ENCODE assay signal across 1 cellular context in the genomic region with DNA sequence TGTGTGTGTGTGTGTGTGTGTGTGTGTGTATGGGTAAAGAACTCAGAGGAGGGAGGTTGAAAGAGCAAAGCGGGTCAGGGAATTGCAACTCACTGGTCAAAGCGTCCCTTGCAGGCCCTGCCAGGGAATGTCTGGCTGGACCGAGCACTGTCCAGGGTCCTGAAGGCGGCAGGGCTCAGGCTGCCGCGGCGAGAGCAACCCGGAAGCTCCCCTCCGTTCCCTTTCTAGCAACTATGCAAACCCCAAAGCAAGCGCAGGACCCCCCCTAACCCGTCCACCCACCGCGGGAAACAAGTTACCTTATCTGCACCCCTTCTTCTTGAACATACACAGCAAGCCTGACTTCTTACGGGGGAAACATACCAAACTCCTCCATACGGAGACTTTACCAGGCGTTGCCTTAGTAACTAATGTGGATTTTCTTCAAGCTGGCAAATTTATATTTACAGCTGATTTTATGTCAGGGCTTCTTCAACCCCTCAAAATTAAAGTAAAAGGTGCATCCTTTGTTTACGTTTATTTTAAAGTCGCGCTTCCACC.
A peak's percentile ranks its signal among the peaks of the same experiment; 100 is the strongest.
TF ChIP-seq lines count a peak whose summit lies in the region.

No MANE protein-coding gene starts in this region.

TF ChIP-seq in HepG2, 621 proteins besides CTCF, POLR2A, EP300 and RAD21 (continued from another document and continues in another):
- TF ChIP-seq, protein P1, sequence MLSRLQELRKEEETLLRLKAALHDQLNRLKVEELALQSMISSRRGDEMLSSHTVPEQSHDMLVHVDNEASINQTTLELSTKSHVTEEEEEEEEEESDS (CRISPR knock-in tag; IDR thresholded peaks at IDR 0.05; ENCODE audit: borderline replicate concordance) = peak; percentile 93
- TF ChIP-seq, protein P2, sequence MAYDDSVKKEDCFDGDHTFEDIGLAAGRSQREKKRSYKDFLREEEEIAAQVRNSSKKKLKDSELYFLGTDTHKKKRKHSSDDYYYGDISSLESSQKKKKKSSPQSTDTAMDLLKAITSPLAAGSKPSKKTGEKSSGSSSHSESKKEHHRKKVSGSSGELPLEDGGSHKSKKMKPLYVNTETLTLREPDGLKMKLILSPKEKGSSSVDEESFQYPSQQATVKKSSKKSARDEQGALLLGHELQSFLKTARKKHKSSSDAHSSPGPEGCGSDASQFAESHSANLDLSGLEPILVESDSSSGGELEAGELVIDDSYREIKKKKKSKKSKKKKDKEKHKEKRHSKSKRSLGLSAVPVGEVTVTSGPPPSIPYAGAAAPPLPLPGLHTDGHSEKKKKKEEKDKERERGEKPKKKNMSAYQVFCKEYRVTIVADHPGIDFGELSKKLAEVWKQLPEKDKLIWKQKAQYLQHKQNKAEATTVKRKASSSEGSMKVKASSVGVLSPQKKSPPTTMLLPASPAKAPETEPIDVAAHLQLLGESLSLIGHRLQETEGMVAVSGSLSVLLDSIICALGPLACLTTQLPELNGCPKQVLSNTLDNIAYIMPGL (CRISPR knock-in tag; IDR thresholded peaks at IDR 0.05; ENCODE audit: borderline replicate concordance in 1 of 2, low read depth in 1 of 2) = 0 out of 4 replicates have a peak, but pooled peaks of 1 of the 2 experiments have one; percentile 40
- TF ChIP-seq, protein P3, sequence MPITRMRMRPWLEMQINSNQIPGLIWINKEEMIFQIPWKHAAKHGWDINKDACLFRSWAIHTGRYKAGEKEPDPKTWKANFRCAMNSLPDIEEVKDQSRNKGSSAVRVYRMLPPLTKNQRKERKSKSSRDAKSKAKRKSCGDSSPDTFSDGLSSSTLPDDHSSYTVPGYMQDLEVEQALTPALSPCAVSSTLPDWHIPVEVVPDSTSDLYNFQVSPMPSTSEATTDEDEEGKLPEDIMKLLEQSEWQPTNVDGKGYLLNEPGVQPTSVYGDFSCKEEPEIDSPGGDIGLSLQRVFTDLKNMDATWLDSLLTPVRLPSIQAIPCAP (CRISPR knock-in tag; IDR thresholded peaks at IDR 0.05; ENCODE audit: low read depth) = 0 out of 2 replicates have a peak, but pooled peaks have one; percentile 39
- TF ChIP-seq, protein P4, sequence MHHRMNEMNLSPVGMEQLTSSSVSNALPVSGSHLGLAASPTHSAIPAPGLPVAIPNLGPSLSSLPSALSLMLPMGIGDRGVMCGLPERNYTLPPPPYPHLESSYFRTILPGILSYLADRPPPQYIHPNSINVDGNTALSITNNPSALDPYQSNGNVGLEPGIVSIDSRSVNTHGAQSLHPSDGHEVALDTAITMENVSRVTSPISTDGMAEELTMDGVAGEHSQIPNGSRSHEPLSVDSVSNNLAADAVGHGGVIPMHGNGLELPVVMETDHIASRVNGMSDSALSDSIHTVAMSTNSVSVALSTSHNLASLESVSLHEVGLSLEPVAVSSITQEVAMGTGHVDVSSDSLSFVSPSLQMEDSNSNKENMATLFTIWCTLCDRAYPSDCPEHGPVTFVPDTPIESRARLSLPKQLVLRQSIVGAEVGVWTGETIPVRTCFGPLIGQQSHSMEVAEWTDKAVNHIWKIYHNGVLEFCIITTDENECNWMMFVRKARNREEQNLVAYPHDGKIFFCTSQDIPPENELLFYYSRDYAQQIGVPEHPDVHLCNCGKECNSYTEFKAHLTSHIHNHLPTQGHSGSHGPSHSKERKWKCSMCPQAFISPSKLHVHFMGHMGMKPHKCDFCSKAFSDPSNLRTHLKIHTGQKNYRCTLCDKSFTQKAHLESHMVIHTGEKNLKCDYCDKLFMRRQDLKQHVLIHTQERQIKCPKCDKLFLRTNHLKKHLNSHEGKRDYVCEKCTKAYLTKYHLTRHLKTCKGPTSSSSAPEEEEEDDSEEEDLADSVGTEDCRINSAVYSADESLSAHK (CRISPR knock-in tag; IDR thresholded peaks at IDR 0.05; ENCODE audit: borderline replicate concordance) = peak; percentile 95
- TF ChIP-seq ZNF274 (CRISPR knock-in tag; IDR thresholded peaks at IDR 0.05) (peak; percentile 53; the same call in 1 of the 2 replicates), ZNF564 (CRISPR knock-in tag; IDR thresholded peaks at IDR 0.05) (peak; percentile 86), ZMYM4 (CRISPR knock-in tag; IDR thresholded peaks at IDR 0.05) (peak; percentile 72), GABPB1 (CRISPR knock-in tag; IDR thresholded peaks at IDR 0.05) (peak; percentile 66), HNRNPK (IDR thresholded peaks at IDR 0.05; ENCODE audit: low read depth, low read length, poor library complexity, severe bottlenecking) (no peak), KDM3A (CRISPR knock-in tag; IDR thresholded peaks at IDR 0.05; ENCODE audit: low read depth) (no peak), KDM2A (CRISPR knock-in tag; IDR thresholded peaks at IDR 0.05; ENCODE audit: borderline replicate concordance, low read depth) (peak; percentile 86), ZFP82 (CRISPR knock-in tag; IDR thresholded peaks at IDR 0.05; ENCODE audit: borderline replicate concordance) (peak; percentile 91; the same call in 1 of the 2 replicates), AKAP8 (CRISPR knock-in tag; IDR thresholded peaks at IDR 0.05) (0 out of 2 replicates have a peak, but pooled peaks have one; percentile 29), ZNF629 (CRISPR knock-in tag; conservative IDR thresholded peaks at IDR 0.05) (0 out of 2 replicates have a peak, but pooled peaks have one; percentile 10), ARNTL (CRISPR knock-in tag; IDR thresholded peaks at IDR 0.05) (peak; percentile 47; the same call in 1 of the 2 replicates), KDM5B (CRISPR knock-in tag; IDR thresholded peaks at IDR 0.05; ENCODE audit: borderline replicate concordance) (peak; percentile 86; the same call in 1 of the 2 replicates), U2AF1 (optimal IDR thresholded peaks at IDR 0.05; ENCODE audit: low read depth, low read length) (no peak), ZNF883 (CRISPR knock-in tag; IDR thresholded peaks at IDR 0.05; ENCODE audit: not compliant biosample characterization) (peak; percentile 66), FOXC1 (CRISPR knock-in tag; IDR thresholded peaks at IDR 0.05; ENCODE audit: borderline replicate concordance) (peak; percentile 94; the same call in 1 of the 2 replicates), STAG1 (CRISPR knock-in tag; IDR thresholded peaks at IDR 0.05) (no peak), HOXA9 (CRISPR knock-in tag; IDR thresholded peaks at IDR 0.05; ENCODE audit: borderline replicate concordance) (peak; percentile 71; the same call in 1 of the 2 replicates), NFYB (CRISPR knock-in tag; IDR thresholded peaks at IDR 0.05) (0 out of 2 replicates have a peak, but pooled peaks have one; percentile 29), ZNF235 (CRISPR knock-in tag; IDR thresholded peaks at IDR 0.05; ENCODE audit: borderline replicate concordance) (0 out of 2 replicates have a peak, but pooled peaks have one; percentile 65), ZNF354B (CRISPR knock-in tag; IDR thresholded peaks at IDR 0.05) (peak; percentile 79; the same call in 1 of the 2 replicates), SYNCRIP (IDR thresholded peaks at IDR 0.05; ENCODE audit: insufficient read depth, low read depth, low read length) (no peak)
- TF ChIP-seq, protein P5, sequence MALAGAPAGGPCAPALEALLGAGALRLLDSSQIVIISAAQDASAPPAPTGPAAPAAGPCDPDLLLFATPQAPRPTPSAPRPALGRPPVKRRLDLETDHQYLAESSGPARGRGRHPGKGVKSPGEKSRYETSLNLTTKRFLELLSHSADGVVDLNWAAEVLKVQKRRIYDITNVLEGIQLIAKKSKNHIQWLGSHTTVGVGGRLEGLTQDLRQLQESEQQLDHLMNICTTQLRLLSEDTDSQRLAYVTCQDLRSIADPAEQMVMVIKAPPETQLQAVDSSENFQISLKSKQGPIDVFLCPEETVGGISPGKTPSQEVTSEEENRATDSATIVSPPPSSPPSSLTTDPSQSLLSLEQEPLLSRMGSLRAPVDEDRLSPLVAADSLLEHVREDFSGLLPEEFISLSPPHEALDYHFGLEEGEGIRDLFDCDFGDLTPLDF (CRISPR knock-in tag; IDR thresholded peaks at IDR 0.05) = peak; percentile 71; the same call in 1 of the 2 replicates
- TF ChIP-seq, protein P6, sequence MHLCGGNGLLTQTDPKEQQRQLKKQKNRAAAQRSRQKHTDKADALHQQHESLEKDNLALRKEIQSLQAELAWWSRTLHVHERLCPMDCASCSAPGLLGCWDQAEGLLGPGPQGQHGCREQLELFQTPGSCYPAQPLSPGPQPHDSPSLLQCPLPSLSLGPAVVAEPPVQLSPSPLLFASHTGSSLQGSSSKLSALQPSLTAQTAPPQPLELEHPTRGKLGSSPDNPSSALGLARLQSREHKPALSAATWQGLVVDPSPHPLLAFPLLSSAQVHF (CRISPR knock-in tag; IDR thresholded peaks at IDR 0.05) = peak; percentile 82; the same call in 1 of the 2 replicates
- TF ChIP-seq, protein P7, sequence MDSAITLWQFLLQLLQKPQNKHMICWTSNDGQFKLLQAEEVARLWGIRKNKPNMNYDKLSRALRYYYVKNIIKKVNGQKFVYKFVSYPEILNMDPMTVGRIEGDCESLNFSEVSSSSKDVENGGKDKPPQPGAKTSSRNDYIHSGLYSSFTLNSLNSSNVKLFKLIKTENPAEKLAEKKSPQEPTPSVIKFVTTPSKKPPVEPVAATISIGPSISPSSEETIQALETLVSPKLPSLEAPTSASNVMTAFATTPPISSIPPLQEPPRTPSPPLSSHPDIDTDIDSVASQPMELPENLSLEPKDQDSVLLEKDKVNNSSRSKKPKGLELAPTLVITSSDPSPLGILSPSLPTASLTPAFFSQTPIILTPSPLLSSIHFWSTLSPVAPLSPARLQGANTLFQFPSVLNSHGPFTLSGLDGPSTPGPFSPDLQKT (CRISPR knock-in tag; IDR thresholded peaks at IDR 0.05; ENCODE audit: borderline replicate concordance) = no peak; the same call in 1 of the 2 replicates
- TF ChIP-seq, protein P8, sequence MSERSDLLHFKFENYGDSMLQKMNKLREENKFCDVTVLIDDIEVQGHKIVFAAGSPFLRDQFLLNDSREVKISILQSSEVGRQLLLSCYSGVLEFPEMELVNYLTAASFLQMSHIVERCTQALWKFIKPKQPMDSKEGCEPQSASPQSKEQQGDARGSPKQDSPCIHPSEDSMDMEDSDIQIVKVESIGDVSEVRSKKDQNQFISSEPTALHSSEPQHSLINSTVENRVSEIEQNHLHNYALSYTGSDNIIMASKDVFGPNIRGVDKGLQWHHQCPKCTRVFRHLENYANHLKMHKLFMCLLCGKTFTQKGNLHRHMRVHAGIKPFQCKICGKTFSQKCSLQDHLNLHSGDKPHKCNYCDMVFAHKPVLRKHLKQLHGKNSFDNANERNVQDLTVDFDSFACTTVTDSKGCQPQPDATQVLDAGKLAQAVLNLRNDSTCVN (CRISPR knock-in tag; IDR thresholded peaks at IDR 0.05; ENCODE audit: borderline replicate concordance) = peak; percentile 96
- TF ChIP-seq, protein P9, sequence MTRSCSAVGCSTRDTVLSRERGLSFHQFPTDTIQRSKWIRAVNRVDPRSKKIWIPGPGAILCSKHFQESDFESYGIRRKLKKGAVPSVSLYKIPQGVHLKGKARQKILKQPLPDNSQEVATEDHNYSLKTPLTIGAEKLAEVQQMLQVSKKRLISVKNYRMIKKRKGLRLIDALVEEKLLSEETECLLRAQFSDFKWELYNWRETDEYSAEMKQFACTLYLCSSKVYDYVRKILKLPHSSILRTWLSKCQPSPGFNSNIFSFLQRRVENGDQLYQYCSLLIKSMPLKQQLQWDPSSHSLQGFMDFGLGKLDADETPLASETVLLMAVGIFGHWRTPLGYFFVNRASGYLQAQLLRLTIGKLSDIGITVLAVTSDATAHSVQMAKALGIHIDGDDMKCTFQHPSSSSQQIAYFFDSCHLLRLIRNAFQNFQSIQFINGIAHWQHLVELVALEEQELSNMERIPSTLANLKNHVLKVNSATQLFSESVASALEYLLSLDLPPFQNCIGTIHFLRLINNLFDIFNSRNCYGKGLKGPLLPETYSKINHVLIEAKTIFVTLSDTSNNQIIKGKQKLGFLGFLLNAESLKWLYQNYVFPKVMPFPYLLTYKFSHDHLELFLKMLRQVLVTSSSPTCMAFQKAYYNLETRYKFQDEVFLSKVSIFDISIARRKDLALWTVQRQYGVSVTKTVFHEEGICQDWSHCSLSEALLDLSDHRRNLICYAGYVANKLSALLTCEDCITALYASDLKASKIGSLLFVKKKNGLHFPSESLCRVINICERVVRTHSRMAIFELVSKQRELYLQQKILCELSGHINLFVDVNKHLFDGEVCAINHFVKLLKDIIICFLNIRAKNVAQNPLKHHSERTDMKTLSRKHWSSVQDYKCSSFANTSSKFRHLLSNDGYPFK (CRISPR knock-in tag; IDR thresholded peaks at IDR 0.05; ENCODE audit: borderline replicate concordance) = no peak
- TF ChIP-seq, protein P10, sequence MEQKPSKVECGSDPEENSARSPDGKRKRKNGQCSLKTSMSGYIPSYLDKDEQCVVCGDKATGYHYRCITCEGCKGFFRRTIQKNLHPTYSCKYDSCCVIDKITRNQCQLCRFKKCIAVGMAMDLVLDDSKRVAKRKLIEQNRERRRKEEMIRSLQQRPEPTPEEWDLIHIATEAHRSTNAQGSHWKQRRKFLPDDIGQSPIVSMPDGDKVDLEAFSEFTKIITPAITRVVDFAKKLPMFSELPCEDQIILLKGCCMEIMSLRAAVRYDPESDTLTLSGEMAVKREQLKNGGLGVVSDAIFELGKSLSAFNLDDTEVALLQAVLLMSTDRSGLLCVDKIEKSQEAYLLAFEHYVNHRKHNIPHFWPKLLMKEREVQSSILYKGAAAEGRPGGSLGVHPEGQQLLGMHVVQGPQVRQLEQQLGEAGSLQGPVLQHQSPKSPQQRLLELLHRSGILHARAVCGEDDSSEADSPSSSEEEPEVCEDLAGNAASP (CRISPR knock-in tag; IDR thresholded peaks at IDR 0.05; ENCODE audit: borderline replicate concordance) = peak; percentile 90
- TF ChIP-seq, protein P11, sequence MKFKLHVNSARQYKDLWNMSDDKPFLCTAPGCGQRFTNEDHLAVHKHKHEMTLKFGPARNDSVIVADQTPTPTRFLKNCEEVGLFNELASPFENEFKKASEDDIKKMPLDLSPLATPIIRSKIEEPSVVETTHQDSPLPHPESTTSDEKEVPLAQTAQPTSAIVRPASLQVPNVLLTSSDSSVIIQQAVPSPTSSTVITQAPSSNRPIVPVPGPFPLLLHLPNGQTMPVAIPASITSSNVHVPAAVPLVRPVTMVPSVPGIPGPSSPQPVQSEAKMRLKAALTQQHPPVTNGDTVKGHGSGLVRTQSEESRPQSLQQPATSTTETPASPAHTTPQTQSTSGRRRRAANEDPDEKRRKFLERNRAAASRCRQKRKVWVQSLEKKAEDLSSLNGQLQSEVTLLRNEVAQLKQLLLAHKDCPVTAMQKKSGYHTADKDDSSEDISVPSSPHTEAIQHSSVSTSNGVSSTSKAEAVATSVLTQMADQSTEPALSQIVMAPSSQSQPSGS (CRISPR knock-in tag; IDR thresholded peaks at IDR 0.05) = peak; percentile 81
- TF ChIP-seq, protein P12, sequence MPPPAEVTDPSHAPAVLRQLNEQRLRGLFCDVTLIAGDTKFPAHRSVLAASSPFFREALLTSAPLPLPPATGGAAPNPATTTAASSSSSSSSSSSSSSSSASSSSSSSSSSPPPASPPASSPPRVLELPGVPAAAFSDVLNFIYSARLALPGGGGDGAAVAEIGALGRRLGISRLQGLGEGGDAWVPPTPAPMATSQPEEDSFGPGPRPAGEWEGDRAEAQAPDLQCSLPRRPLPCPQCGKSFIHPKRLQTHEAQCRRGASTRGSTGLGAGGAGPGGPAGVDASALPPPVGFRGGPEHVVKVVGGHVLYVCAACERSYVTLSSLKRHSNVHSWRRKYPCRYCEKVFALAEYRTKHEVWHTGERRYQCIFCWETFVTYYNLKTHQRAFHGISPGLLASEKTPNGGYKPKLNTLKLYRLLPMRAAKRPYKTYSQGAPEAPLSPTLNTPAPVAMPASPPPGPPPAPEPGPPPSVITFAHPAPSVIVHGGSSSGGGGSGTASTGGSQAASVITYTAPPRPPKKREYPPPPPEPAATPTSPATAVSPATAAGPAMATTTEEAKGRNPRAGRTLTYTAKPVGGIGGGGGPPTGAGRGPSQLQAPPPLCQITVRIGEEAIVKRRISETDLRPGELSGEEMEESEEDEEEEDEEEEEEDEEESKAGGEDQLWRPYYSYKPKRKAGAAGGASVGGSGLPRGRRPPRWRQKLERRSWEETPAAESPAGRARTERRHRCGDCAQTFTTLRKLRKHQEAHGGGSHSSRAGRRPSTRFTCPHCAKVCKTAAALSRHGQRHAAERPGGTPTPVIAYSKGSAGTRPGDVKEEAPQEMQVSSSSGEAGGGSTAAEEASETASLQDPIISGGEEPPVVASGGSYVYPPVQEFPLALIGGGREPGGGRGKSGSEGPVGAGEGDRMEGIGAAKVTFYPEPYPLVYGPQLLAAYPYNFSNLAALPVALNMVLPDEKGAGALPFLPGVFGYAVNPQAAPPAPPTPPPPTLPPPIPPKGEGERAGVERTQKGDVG (CRISPR knock-in tag; IDR thresholded peaks at IDR 0.05; ENCODE audit: borderline replicate concordance) = peak; percentile 31; the same call in 1 of the 2 replicates
